8 cellular contexts compared by ENCODE assay signal in the genomic region with DNA sequence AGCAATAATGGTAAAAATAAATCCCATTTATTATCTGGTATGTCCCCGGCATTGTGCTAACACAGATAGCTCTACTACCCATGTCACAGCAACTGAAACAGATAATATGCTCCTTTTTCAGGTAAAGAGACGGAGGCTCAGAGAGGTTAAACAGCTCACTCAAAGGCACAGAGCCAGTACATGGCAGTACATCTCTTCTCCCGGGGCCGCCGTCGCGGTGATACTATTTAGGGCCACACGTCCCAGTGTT. TPM values are rescaled to one million over a fixed set of nuclear protein-coding genes. Genes with fewer than 3 reads are reported as not detected.
DNase-seq lines count a peak whose midpoint lies in the region; ATAC-seq and TF ChIP-seq lines count a peak whose summit lies in the region.

No MANE protein-coding gene starts in this region.

- peak overlapping the region; percentile 81 to 83 for H3K4me3 ChIP-seq in right atrium auricular region
- peak overlapping the region; percentile 93 for H3K4me3 ChIP-seq in WI38 (ENCODE audit: low read depth, low read length)
- peak overlapping the region; percentile 82 for H3K4me3 ChIP-seq in iPS-18a (ENCODE audit: low read length)
- H3K4me3 ChIP-seq in testis, result peak overlapping the region; percentile 90 to 91

- DNase-seq in right atrium auricular region (ENCODE audit: low spot score) (no peak), cardiac septum (ENCODE audit: low spot score) (no peak), testis (no peak), left lobe of liver (ENCODE audit: low spot score) (no peak), head of caudate nucleus (no peak)
- DNase-seq in stimulated activated CD8-positive, alpha-beta memory T cell treated with anti-CD3 and anti-CD28 coated beads, Interleukin-4, amount 100 ng/mL, for 48 hours, result no peak

- H3K27ac ChIP-seq in right atrium auricular region (peak overlapping the region; percentile 88 to 94), iPS-18a (ENCODE audit: low read length) (no peak overlapping the region), testis (peak overlapping the region; percentile 90 to 91)

- peak overlapping the region; percentile 81 for H3K9ac ChIP-seq in iPS-18a (ENCODE audit: low read length)

- TF ChIP-seq CTCF in right atrium auricular region (IDR thresholded peaks at IDR 0.05), result no peak
- TF ChIP-seq CTCF in WI38 (IDR thresholded peaks at IDR 0.05; ENCODE audit: low read depth, low read length), result no peak
- TF ChIP-seq CTCF in testis (IDR thresholded peaks at IDR 0.05), result no peak

- no peaks in the 10 kb centered on the region for H3K27me3 ChIP-seq in right atrium auricular region
- H3K27me3 ChIP-seq in iPS-18a (ENCODE audit: control insufficient read depth, insufficient read depth, low read length), result peaks cover 5% of the 10 kb centered on the region
- H3K27me3 ChIP-seq in testis, result no peaks in the 10 kb centered on the region

- H3K36me3 ChIP-seq in right atrium auricular region (no peaks in the 10 kb centered on the region), iPS-18a (ENCODE audit: control insufficient read depth, low read depth, low read length) (no peaks in the 10 kb centered on the region), testis (ENCODE audit: low read depth, missing control alignments) (no peaks in the 10 kb centered on the region)

- H3K4me1 ChIP-seq in right atrium auricular region (peaks cover 0 to 16% of the 10 kb centered on the region in 2 donors), iPS-18a (ENCODE audit: control insufficient read depth, low read depth, low read length) (peaks cover 55% of the 10 kb centered on the region), testis (peaks cover 5% of the 10 kb centered on the region)

- no peak for ATAC-seq in left lobe of liver

- no peak for TF ChIP-seq POLR2A in testis (IDR thresholded peaks at IDR 0.05)

- H3K9me3 ChIP-seq in right atrium auricular region (no peaks in the 10 kb centered on the region), iPS-18a (ENCODE audit: control insufficient read depth, low read depth, low read length) (no peaks in the 10 kb centered on the region), testis (no peaks in the 10 kb centered on the region)

- 4% methylated on average over 8 of the region's 8 CpGs for WGBS in testis, 2 donors

- intact Hi-C loops in cardiac septum (cut with DNase I) (no loop called here), testis (cut with DNase I; ENCODE audit: low total_unique reads) (no loop called here), head of caudate nucleus (cut with DNase I) (no loop called here)

RNA-seq across cellular contexts. Expression of a gene that starts 0.7 kb away (rescaled TPM):
- total RNA-seq in right atrium auricular region (10 to 100 TPM; 26.6 to 33.0 TPM), cardiac septum (46.2 TPM), testis (10 to 100 TPM; 13.4 to 18.7 TPM), left lobe of liver (6.2 TPM)
- polyA plus RNA-seq in testis (ENCODE audit: insufficient read depth, low read depth, low replicate concordance), result 28.7 TPM
